In genomic region chrX:31215277-31215815, GRCh38 we compare ENCODE assay signal across 20 cellular contexts.
DNase-seq lines count a peak whose midpoint lies in the region; ATAC-seq and TF ChIP-seq lines count a peak whose summit lies in the region.
"Had no signal": no experiment of that assay in that cellular context is flagged by ENCODE, and none has a peak within 500 bp of the region (broad histone marks: within the 10 kb centered on the region; RNA-seq: fewer than 3 reads in every experiment).

No MANE protein-coding gene starts in this region.

- H3K9me3 Mint-ChIP-seq in osteocyte (ENCODE audit: unreplicated experiment) = no peaks in the 10 kb centered on the region
- H3K9me3 Mint-ChIP-seq: HFFc6 had no signal

- peaks cover 18% of the 10 kb centered on the region for H3F3A ChIP-seq in SU-DHL-6 (ENCODE audit: insufficient read depth)

- no peaks in the 10 kb centered on the region for H3K27me3 Mint-ChIP-seq in osteocyte (ENCODE audit: unreplicated experiment)
- H3K27me3 Mint-ChIP-seq: B cell; CD4-positive, CD25-positive, alpha-beta regulatory T cell; CD8-positive, alpha-beta memory T cell had no signal

- peak; percentile 36 for ATAC-seq in GM18868 (IDR thresholded peaks at IDR 0.05; ENCODE audit: unreplicated experiment)
- peak; percentile 57 for ATAC-seq in HG02610 (IDR thresholded peaks at IDR 0.05; ENCODE audit: unreplicated experiment)
- ATAC-seq in HG03565 (IDR thresholded peaks at IDR 0.05; ENCODE audit: unreplicated experiment) = no peak
- ATAC-seq: HCT116, K562 had no signal

- peaks cover 38% of the 10 kb centered on the region for H3K4me1 Mint-ChIP-seq in osteocyte (ENCODE audit: unreplicated experiment)
- H3K4me1 Mint-ChIP-seq: CD4-positive, CD25-positive, alpha-beta regulatory T cell; CD8-positive, alpha-beta memory T cell had no signal

- peak overlapping the region; percentile 32; the same call in 1 of the 2 replicates for H3K27ac ChIP-seq in SU-DHL-6 (ENCODE audit: low read depth, low read length)
- H3K27ac ChIP-seq: BLaER1 treated with 17β-estradiol and CSF1 and Interleukin-3, amounts not matched to agents 10 nM and 100 nM had no signal

- no peak overlapping the region for H3K4me3 Mint-ChIP-seq in osteocyte (ENCODE audit: unreplicated experiment)
- H3K4me3 Mint-ChIP-seq: B cell; CD4-positive, CD25-positive, alpha-beta regulatory T cell; CD8-positive, alpha-beta memory T cell; HFFc6 had no signal

- H3K36me3 ChIP-seq in SU-DHL-6 (ENCODE audit: low read length) = no peaks in the 10 kb centered on the region
- H3K36me3 ChIP-seq: BLaER1 treated with 17β-estradiol and CSF1 and Interleukin-3, amounts not matched to agents 10 nM and 100 nM had no signal

- peaks cover 11% of the 10 kb centered on the region; the same call in 1 of the 2 replicates for H3K79me2 ChIP-seq in SU-DHL-6 (ENCODE audit: insufficient read depth, low read length)

- no peaks in the 10 kb centered on the region for H4K20me1 ChIP-seq in SU-DHL-6 (ENCODE audit: low read depth, low read length)

- H3K9me2 ChIP-seq in SU-DHL-6 (replicated peaks; ENCODE audit: insufficient read depth, low read length) = no peaks in the 10 kb centered on the region

- no peak overlapping the region for H3K4me2 ChIP-seq in SU-DHL-6 (ENCODE audit: low read depth, low read length, poor library complexity, severe bottlenecking)
- H3K4me2 ChIP-seq: BLaER1 treated with 17β-estradiol and CSF1 and Interleukin-3, amounts not matched to agents 10 nM and 100 nM had no signal

- peaks cover 7% of the 10 kb centered on the region for H3K36me3 Mint-ChIP-seq in osteocyte (ENCODE audit: unreplicated experiment)
- H3K36me3 Mint-ChIP-seq: CD4-positive, CD25-positive, alpha-beta regulatory T cell; CD8-positive, alpha-beta memory T cell had no signal

- H3K27me3 ChIP-seq in SU-DHL-6 (ENCODE audit: low read length) = no peaks in the 10 kb centered on the region

- no peak for DNase-seq in osteocyte (ENCODE audit: extremely low spot score, unreplicated experiment)
- DNase-seq in stimulated activated CD8-positive, alpha-beta memory T cell treated with anti-CD3 and anti-CD28 coated beads, Interleukin-4, amount 100 ng/mL, for 48 hours = no peak
- no peak for DNase-seq in HUDEP-2 (lab: John Stamatoyannopoulos, UW; ENCODE audit: unreplicated experiment in 76 of 76)
- DNase-seq: CD4-positive, CD25-positive, alpha-beta regulatory T cell; CD8-positive, alpha-beta memory T cell; DMS 273 treated with DMSO at 0.1 percent for 48 hours; DMS53; DND-41; EL; GOT3; H7; HFFc6 had no signal

- no peaks in the 10 kb centered on the region for H3K9me3 ChIP-seq in SU-DHL-6 (ENCODE audit: insufficient read depth, low read length)

- H3K27ac Mint-ChIP-seq in osteocyte (ENCODE audit: unreplicated experiment) = peak overlapping the region; percentile 43
- H3K27ac Mint-ChIP-seq: HFFc6 had no signal

- no peak overlapping the region for H3K9ac ChIP-seq in SU-DHL-6 (ENCODE audit: low read length)
- H3K9ac ChIP-seq: BLaER1 treated with 17β-estradiol and CSF1 and Interleukin-3, amounts not matched to agents 10 nM and 100 nM had no signal

- TF ChIP-seq CTCF in SU-DHL-6 (IDR thresholded peaks at IDR 0.05; ENCODE audit: insufficient read depth, low read length, poor library complexity, severe bottlenecking) (no peak), osteocyte (IDR thresholded peaks at IDR 0.05) (no peak)

- H2AFZ ChIP-seq in SU-DHL-6 (ENCODE audit: low read depth, low read length, severe bottlenecking) = no peak overlapping the region

- no peak overlapping the region for H3K4me3 ChIP-seq in SU-DHL-6 (ENCODE audit: insufficient read depth, low read length, poor library complexity, severe bottlenecking)
- H3K4me3 ChIP-seq: BLaER1 treated with 17β-estradiol and CSF1 and Interleukin-3, amounts not matched to agents 10 nM and 100 nM; K562 had no signal
